In genomic region chr7:128699196-128699712, GRCh38 we compare ENCODE assay signal across 1 cellular context.
TF ChIP-seq lines count a peak whose summit lies in the region.

No MANE protein-coding gene starts in this region.

TF ChIP-seq in K562, 482 proteins besides CTCF, POLR2A, EP300 and RAD21:
- TF ChIP-seq CREBBP (IDR thresholded peaks at IDR 0.05; ENCODE audit: low read depth, low read length) (no peak), ZNF589 (CRISPR knock-in tag; IDR thresholded peaks at IDR 0.05; ENCODE audit: low read depth) (no peak), ZNF740 (CRISPR knock-in tag; IDR thresholded peaks at IDR 0.05) (no peak), ZNF740 (tag; IDR thresholded peaks at IDR 0.05) (0 out of 4 replicates have a peak, but pooled peaks of 1 of the 2 experiments have one; percentile 29), KDM1A (IDR thresholded peaks at IDR 0.05) (peak; percentile 52 to 69; a peak in 3 of 4 replicates), MEIS2 (IDR thresholded peaks at IDR 0.05; ENCODE audit: partially characterized antibody) (peak; percentile 5), HOMEZ (CRISPR knock-in tag; IDR thresholded peaks at IDR 0.05) (no peak), THRAP3 (IDR thresholded peaks at IDR 0.05; ENCODE audit: borderline replicate concordance) (no peak), ZNF134 (CRISPR knock-in tag; conservative IDR thresholded peaks at IDR 0.05) (no peak), CHD2 (IDR thresholded peaks at IDR 0.05; ENCODE audit: low read depth, low read length) (no peak), HMGN3 (IDR thresholded peaks at IDR 0.05; ENCODE audit: borderline replicate concordance, extremely low read depth, insufficient read length, low read depth, low read length) (no peak), SIX5 (IDR thresholded peaks at IDR 0.05; ENCODE audit: borderline replicate concordance in 1 of 2, insufficient read depth in 1 of 2, low read depth in 1 of 2, low read length in 2 of 2) (no peak)
